ENCODE assay signal across 12 cellular contexts in the genomic region with DNA sequence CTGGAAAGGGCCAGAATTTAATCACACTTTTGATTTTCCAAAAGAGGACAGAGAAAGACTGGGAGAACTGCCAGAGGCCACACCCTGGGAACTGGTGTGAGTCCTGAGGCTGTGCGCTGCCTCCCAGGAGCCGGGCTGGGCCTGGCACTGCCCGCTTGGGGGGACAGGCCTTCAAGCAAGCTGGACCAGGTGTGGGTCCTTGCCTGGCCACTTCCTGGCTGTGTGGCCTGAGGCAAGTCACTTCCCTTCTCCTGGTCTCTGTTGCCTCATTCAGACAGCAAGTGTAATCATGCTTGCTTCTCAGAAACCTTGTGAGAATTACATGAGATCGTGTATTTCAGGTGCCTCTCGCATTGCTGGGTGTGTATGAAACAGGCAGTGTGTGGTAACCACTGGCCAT.
DNase-seq lines count a peak whose midpoint lies in the region; ATAC-seq, FAIRE-seq and TF ChIP-seq lines count a peak whose summit lies in the region.
"Had no signal": no experiment of that assay in that cellular context is flagged by ENCODE, and none has a peak within 500 bp of the region (broad histone marks: within the 10 kb centered on the region; RNA-seq: fewer than 3 reads in every experiment).

No MANE protein-coding gene starts in this region.

- no peak overlapping the region for H3K4me2 ChIP-seq in mammary epithelial cell (ENCODE audit: insufficient read depth, low read depth, low read length)
- H3K4me2 ChIP-seq in HepG2 (ENCODE audit: low read depth, low read length) = no peak overlapping the region
- H3K4me2 ChIP-seq: A549, KMS-11 had no signal

- no peak overlapping the region for H3K27ac Mint-ChIP-seq in activated CD8-positive, alpha-beta memory T cell treated with anti-CD3 and anti-CD28 coated beads, Interleukin-2, amount 10 ng/mL, durations not matched to agents 7 days and 5 days

- DNase-seq in NOMO-1 (lab: John Stamatoyannopoulos, UW; ENCODE audit: unreplicated experiment in 2 of 2) = peak; percentile 2 to 8
- DNase-seq in NOMO-1 treated with dmso at 0.1 percent for 144 hours (lab: John Stamatoyannopoulos, UW; ENCODE audit: unreplicated experiment) = no peak
- DNase-seq in mammary epithelial cell = peak; percentile 62
- DNase-seq in HepG2 (ENCODE audit: low spot score) = no peak
- peak; percentile 41 to 46 for DNase-seq in upper lobe of left lung
- no peak for DNase-seq in SHP77 treated with DMSO at 0.1 percent for 48 hours (lab: John Stamatoyannopoulos, UW)
- no peak for DNase-seq in NCI-H1694 (lab: John Stamatoyannopoulos, UW)
- DNase-seq in activated CD8-positive, alpha-beta memory T cell treated with anti-CD3 and anti-CD28 coated beads, Interleukin-2, amount 10 ng/mL, durations not matched to agents 7 days and 5 days = no peak

- in situ Hi-C loops in mammary epithelial cell (cut with MboI; ENCODE audit: low sequenced_read_pairs in 2 of 2) (no loop called here), HepG2 (cut with HindIII; ENCODE audit: extremely low pct_ligation_motif_present, low pct_unique_long_range_greater_than_20kb) (no loop called here)

- intact Hi-C loops in mammary epithelial cell (cut with micrococcal nuclease) = no loop called here
- intact Hi-C loops in HepG2 (cut with micrococcal nuclease; ENCODE audit: unreplicated experiment) = no loop called here

- H3K4me3 Mint-ChIP-seq in activated CD8-positive, alpha-beta memory T cell treated with anti-CD3 and anti-CD28 coated beads, Interleukin-2, amount 10 ng/mL, durations not matched to agents 7 days and 5 days = no peak overlapping the region

- H3K27me3 Mint-ChIP-seq in activated CD8-positive, alpha-beta memory T cell treated with anti-CD3 and anti-CD28 coated beads, Interleukin-2, amount 10 ng/mL, durations not matched to agents 7 days and 5 days = no peaks in the 10 kb centered on the region

- TF ChIP-seq EP300 in HepG2 (IDR thresholded peaks at IDR 0.05; ENCODE audit: low read depth in 2 of 2, low read length in 2 of 2) (no peak), HepG2 (CRISPR knock-in tag; IDR thresholded peaks at IDR 0.05; ENCODE audit: borderline replicate concordance) (no peak), upper lobe of left lung (IDR thresholded peaks at IDR 0.05) (no peak)

- no peak for FAIRE-seq in HepG2 (lab: Jason Lieb, UNC)
- FAIRE-seq: A549, endometrium had no signal

- H2AFZ ChIP-seq in mammary epithelial cell (ENCODE audit: low read depth, low read length) (no peak overlapping the region), HepG2 (ENCODE audit: low read length) (no peak overlapping the region)

- no peaks in the 10 kb centered on the region for H3K36me3 ChIP-seq in mammary epithelial cell (ENCODE audit: insufficient read depth, low read length)
- H3K36me3 ChIP-seq in HepG2 (replicated peaks in 1 of 2; ENCODE audit: control insufficient read depth in 1 of 2, insufficient read depth in 2 of 2, low read length in 2 of 2) = no peaks in the 10 kb centered on the region
- no peaks in the 10 kb centered on the region for H3K36me3 ChIP-seq in upper lobe of left lung
- H3K36me3 ChIP-seq: thoracic aorta had no signal

- WGBS in mammary epithelial cell (ENCODE audit: low coverage, missing lambda C conversion rate) = 69% methylated on average over 5 of the region's 5 CpGs
- WGBS in HepG2 (ENCODE audit: low lambda C conversion rate) = 93% methylated on average over 5 of the region's 5 CpGs
- WGBS in upper lobe of left lung, 2 donors = 56 to 71% methylated on average over 5 of the region's 5 CpGs

- H3K9me3 Mint-ChIP-seq in activated CD8-positive, alpha-beta memory T cell treated with anti-CD3 and anti-CD28 coated beads, Interleukin-2, amount 10 ng/mL, durations not matched to agents 7 days and 5 days (ENCODE audit: low read depth) = no peaks in the 10 kb centered on the region

- TF ChIP-seq CTCF in mammary epithelial cell (conservative IDR thresholded peaks at IDR 0.05 in 1 of 2, IDR thresholded peaks at IDR 0.05 in 1 of 2; ENCODE audit: extremely low read depth in 1 of 2, insufficient read depth in 1 of 2, low read depth in 1 of 2, low read length in 2 of 2) (no peak), HepG2 (CRISPR knock-in tag; IDR thresholded peaks at IDR 0.05) (no peak), upper lobe of left lung (IDR thresholded peaks at IDR 0.05) (no peak)

- no TSS peak for BruUV-seq in mammary epithelial cell (replicated peaks; lab: Mats Ljungman, UMichigan)
- BruUV-seq in HepG2 (replicated peaks; lab: Mats Ljungman, UMichigan) = no TSS peak

- H3K4me1 ChIP-seq in mammary epithelial cell (ENCODE audit: insufficient read depth, low read length) (peaks cover 10% of the 10 kb centered on the region), HepG2 (ENCODE audit: insufficient read depth, low read length) (peaks cover 29% of the 10 kb centered on the region), upper lobe of left lung (peaks cover 5 to 12% (median 9%) of the 10 kb centered on the region in 4 donors)
- H3K4me1 ChIP-seq: A549 had no signal

- H3K9ac ChIP-seq in mammary epithelial cell (ENCODE audit: insufficient read depth, low read length) (no peak overlapping the region), HepG2 (ENCODE audit: insufficient read depth, low read depth, low read length) (no peak overlapping the region)
- H3K9ac ChIP-seq: KMS-11 had no signal

- POLR2A ChIA-PET in HepG2 (lab: Yijun Ruan, JAX) = interaction anchor here (1.3 kb wide), 1 partner anchor 22 kb away, joined by 3 read pairs; no protein-coding TSS in a partner anchor

- TF ChIP-seq POLR2A in HepG2 (IDR thresholded peaks at IDR 0.05; ENCODE audit: insufficient read depth in 1 of 2, low read depth in 2 of 2, low read length in 2 of 2) (no peak), upper lobe of left lung (IDR thresholded peaks at IDR 0.05) (no peak)

- H3K4me1 Mint-ChIP-seq in activated CD8-positive, alpha-beta memory T cell treated with anti-CD3 and anti-CD28 coated beads, Interleukin-2, amount 10 ng/mL, durations not matched to agents 7 days and 5 days = no peaks in the 10 kb centered on the region

- H3K4me3 ChIP-seq in mammary epithelial cell (replicated peaks in 1 of 3; ENCODE audit: insufficient read depth in 1 of 3, low read depth in 2 of 3, low read length in 3 of 3) = no peak overlapping the region
- no peak overlapping the region for H3K4me3 ChIP-seq in HepG2 (replicated peaks in 1 of 3; ENCODE audit: insufficient read depth in 1 of 3, low read depth in 2 of 3, low read length in 3 of 3)
- H3K4me3 ChIP-seq in upper lobe of left lung = no peak overlapping the region
- H3K4me3 ChIP-seq: A549, thoracic aorta had no signal

- dilution Hi-C loops in mammary epithelial cell (cut with HindIII; ENCODE audit: low sequenced_read_pairs) = no loop called here

- CTCF ChIA-PET in mammary epithelial cell (lab: Charles Lee; ENCODE audit: low non-redundant PET) = no interaction called here
- CTCF ChIA-PET in HepG2 (lab: Yijun Ruan, JAX; ENCODE audit: low intra/inter-chr PET ratio, low total read pairs) = no interaction called here
- CTCF ChIA-PET in activated CD8-positive, alpha-beta memory T cell treated with anti-CD3 and anti-CD28 coated beads, Interleukin-2, amount 10 ng/mL, durations not matched to agents 7 days and 5 days (lab: Charles Lee) = no interaction called here

- H4K20me1 ChIP-seq in mammary epithelial cell (ENCODE audit: insufficient read depth, low read length) (no peaks in the 10 kb centered on the region), HepG2 (ENCODE audit: insufficient read depth, low read length) (no peaks in the 10 kb centered on the region)

- H3K27me3 ChIP-seq in mammary epithelial cell (ENCODE audit: insufficient read depth, low read length) = no peaks in the 10 kb centered on the region
- no peaks in the 10 kb centered on the region for H3K27me3 ChIP-seq in HepG2 (ENCODE audit: control insufficient read depth in 1 of 2, insufficient read depth in 2 of 2, low read length in 2 of 2)
- no peaks in the 10 kb centered on the region for H3K27me3 ChIP-seq in upper lobe of left lung

- no peaks in the 10 kb centered on the region for H3K9me3 ChIP-seq in mammary epithelial cell (replicated peaks; ENCODE audit: insufficient read depth, low read length)
- no peaks in the 10 kb centered on the region for H3K9me3 ChIP-seq in HepG2 (ENCODE audit: low read length)
- no peaks in the 10 kb centered on the region for H3K9me3 ChIP-seq in upper lobe of left lung
- H3K9me3 ChIP-seq: A549, thoracic aorta had no signal

- H3K27ac ChIP-seq in mammary epithelial cell (ENCODE audit: insufficient read depth, low read depth, low read length) (no peak overlapping the region), HepG2 (ENCODE audit: extremely low read length, insufficient read depth, low read length) (no peak overlapping the region), upper lobe of left lung (peak overlapping the region in 1 of 4 donors; percentile 14)
- H3K27ac ChIP-seq: KMS-11, thoracic aorta had no signal

- no peak for TF ChIP-seq RAD21 in HepG2 (CRISPR knock-in tag; IDR thresholded peaks at IDR 0.05)

- no peaks in the 10 kb centered on the region for H3K36me3 Mint-ChIP-seq in activated CD8-positive, alpha-beta memory T cell treated with anti-CD3 and anti-CD28 coated beads, Interleukin-2, amount 10 ng/mL, durations not matched to agents 7 days and 5 days

- ATAC-seq in HepG2 (no peak; the same call in 2 of the 3 replicates), upper lobe of left lung (ENCODE audit: low FRiP score in 2 of 2) (peak; percentile 52 to 56)
- no peak for ATAC-seq in activated CD8-positive, alpha-beta memory T cell treated with anti-CD3 and anti-CD28 coated beads, Interleukin-2, amount 10 ng/mL, durations not matched to agents 7 days and 5 days
- ATAC-seq: A549 had no signal

- H3K79me2 ChIP-seq in mammary epithelial cell (ENCODE audit: insufficient read depth, low read length) (no peaks in the 10 kb centered on the region), HepG2 (ENCODE audit: insufficient read depth, low read length) (no peaks in the 10 kb centered on the region)

Comparison
In these comparisons a context has a peak if more than half of its experiments do, and no peak if none do; other contexts are left out.
1. DNase-seq: peak in NOMO-1 (2 of 2), mammary epithelial cell (single experiment) and upper lobe of left lung (2 of 2); none in NOMO-1 treated with dmso at 0.1 percent for 144 hours (single experiment), HepG2 (single experiment), SHP77 treated with DMSO at 0.1 percent for 48 hours (single experiment), NCI-H1694 (single experiment) and activated CD8-positive, alpha-beta memory T cell treated with anti-CD3 and anti-CD28 coated beads, Interleukin-2, amount 10 ng/mL, durations not matched to agents 7 days and 5 days (single experiment).
2. ATAC-seq: peak in upper lobe of left lung (2 of 2); none in HepG2 (single experiment) and activated CD8-positive, alpha-beta memory T cell treated with anti-CD3 and anti-CD28 coated beads, Interleukin-2, amount 10 ng/mL, durations not matched to agents 7 days and 5 days (single experiment).